Comparison of ENCODE assay signal across 2 cellular contexts in genomic region chr12:131713349-131713748, GRCh38.
TF ChIP-seq lines count a peak whose summit lies in the region.

No MANE protein-coding gene starts in this region.

TF ChIP-seq in IMR-90, 13 proteins besides CTCF, POLR2A, EP300 and RAD21:
- no peak for TF ChIP-seq NFE2L2 (IDR thresholded peaks at IDR 0.05; ENCODE audit: low read depth, low read length)
- TF ChIP-seq CEBPB (IDR thresholded peaks at IDR 0.05; ENCODE audit: low read depth, low read length) = no peak
- no peak for TF ChIP-seq MAZ (IDR thresholded peaks at IDR 0.05; ENCODE audit: borderline replicate concordance, low read depth, low read length)
- TF ChIP-seq ELK1 (IDR thresholded peaks at IDR 0.05; ENCODE audit: borderline replicate concordance, low read depth, low read length) = no peak
- no peak for TF ChIP-seq RFX5 (IDR thresholded peaks at IDR 0.05; ENCODE audit: low read depth, low read length)
- no peak for TF ChIP-seq MAFK (IDR thresholded peaks at IDR 0.05; ENCODE audit: low read depth, low read length)
- TF ChIP-seq RCOR1 (IDR thresholded peaks at IDR 0.05; ENCODE audit: insufficient replicate concordance, low read length) = no peak
- no peak for TF ChIP-seq USF2 (IDR thresholded peaks at IDR 0.05; ENCODE audit: low read depth, low read length)
- TF ChIP-seq BHLHE40 (IDR thresholded peaks at IDR 0.05; ENCODE audit: low read depth, low read length) = no peak
- TF ChIP-seq FOS (IDR thresholded peaks at IDR 0.05; ENCODE audit: low read depth, low read length) = no peak
- TF ChIP-seq MXI1 (IDR thresholded peaks at IDR 0.05; ENCODE audit: borderline replicate concordance, low read depth, low read length) = no peak
- no peak for TF ChIP-seq SMC3 (IDR thresholded peaks at IDR 0.05; ENCODE audit: low read depth, low read length)
- TF ChIP-seq CHD1 (IDR thresholded peaks at IDR 0.05; ENCODE audit: low read depth, low read length) = no peak

TF ChIP-seq in neural cell, 6 proteins besides CTCF, POLR2A, EP300 and RAD21:
- no peak for TF ChIP-seq REST (IDR thresholded peaks at IDR 0.05; ENCODE audit: borderline replicate concordance)
- no peak for TF ChIP-seq POLR2AphosphoS5 (IDR thresholded peaks at IDR 0.05)
- no peak for TF ChIP-seq MXI1 (conservative IDR thresholded peaks at IDR 0.05; ENCODE audit: poor library complexity, severe bottlenecking)
- no peak for TF ChIP-seq TAF1 (IDR thresholded peaks at IDR 0.05; ENCODE audit: low read depth)
- TF ChIP-seq EZH2 (IDR thresholded peaks at IDR 0.05; ENCODE audit: borderline replicate concordance, insufficient read depth, low read length, poor library complexity, severe bottlenecking) = no peak
- TF ChIP-seq SMC3 (conservative IDR thresholded peaks at IDR 0.05; ENCODE audit: poor library complexity) = no peak
